ENCODE assay signal across 23 cellular contexts in genomic region chr1:241800640-241801039, GRCh38. TPM values are rescaled to one million over a fixed set of nuclear protein-coding genes. Genes with fewer than 3 reads are reported as not detected.
"Had no signal": no experiment of that assay in that cellular context is flagged by ENCODE, and none has a peak within 500 bp of the region (broad histone marks: within the 10 kb centered on the region; RNA-seq: fewer than 3 reads in every experiment).

No MANE protein-coding gene starts in this region.

- DNase-seq: activated CD4-positive, alpha-beta memory T cell treated with anti-CD3 and anti-CD28 coated beads for 36 hours; activated CD4-positive, alpha-beta T cell treated with anti-CD3 and anti-CD28 coated beads, Interleukin-2, amount 10 ng/mL, durations not matched to agents 24 days and 14 days; activated CD4-positive, CD25-positive, alpha-beta regulatory T cell treated with anti-CD3 and anti-CD28 coated beads, Interleukin-2, amount 50 U/mL, for 72 hours; activated CD8-positive, alpha-beta memory T cell treated with anti-CD3 and anti-CD28 coated beads, Interleukin-2, amount 50 U/mL, for 4 hours; activated gamma-delta T cell; activated naive CD4-positive, alpha-beta T cell treated with anti-CD3 and anti-CD28 coated beads, Interleukin-2, amount 10 ng/mL, durations not matched to agents 7 days and 5 days; activated naive CD8-positive, alpha-beta T cell treated with anti-CD3 and anti-CD28 coated beads, Interleukin-2, amount 10 ng/mL, durations not matched to agents 7 days and 5 days; activated T-cell treated with anti-CD3 and anti-CD28 coated beads, Interleukin-2, amount 50 U/mL, for 1 hour; cerebellar nuclear complex; dorsolateral prefrontal cortex; effector memory CD4-positive, alpha-beta T cell; left ventricle myocardium inferior; mucosa of descending colon; right lobe of liver; stimulated activated CD4-positive, alpha-beta T cell treated with anti-CD3 and anti-CD28 coated beads, Interleukin-12 subunit alpha, Interleukin-12 subunit beta, amount 100 ng/mL, for 4 hours; stimulated activated CD4-positive, alpha-beta T cell treated with anti-CD3 and anti-CD28 coated beads, Interleukin-4, amount 100 ng/mL, for 24 hours had no signal

- H3K9me3 ChIP-seq: ascending aorta, left ventricle myocardium inferior, mucosa of descending colon, right lobe of liver, thoracic aorta, vagina had no signal

- H3K36me3 ChIP-seq: ascending aorta, cardiac muscle cell, left ventricle myocardium inferior, right lobe of liver, thoracic aorta, vagina had no signal

- H3K4me1 ChIP-seq: ascending aorta, left ventricle myocardium inferior, right lobe of liver, vagina had no signal

- ATAC-seq: mucosa of descending colon; natural killer cell treated with Interleukin-12 subunit alpha and Interleukin-12 subunit beta and Interleukin-15 and Interleukin-18, amount 100 ng/mL, for 72 hours; right lobe of liver; stimulated activated effector memory CD8-positive, alpha-beta T cell treated with anti-CD3 and anti-CD28 coated beads, Interleukin-12 subunit alpha, Interleukin-12 subunit beta, amount 100 ng/mL, for 72 hours had no signal

- H3K27ac ChIP-seq: ascending aorta, cardiac muscle cell, coronary artery, dorsolateral prefrontal cortex, left ventricle myocardium inferior, right lobe of liver, thoracic aorta, vagina had no signal

- H3K4me3 ChIP-seq: ascending aorta, cardiac muscle cell, coronary artery, dorsolateral prefrontal cortex, left ventricle myocardium inferior, mucosa of descending colon, right lobe of liver, thoracic aorta, vagina had no signal

- H3K27me3 ChIP-seq: ascending aorta, cardiac muscle cell, dorsolateral prefrontal cortex, right lobe of liver, vagina had no signal

RNA-seq across cellular contexts. Expression of gene EXO1, which starts 47.4 kb away (rescaled TPM):
- total RNA-seq: ascending aorta had no signal
